Comparison of ENCODE assay signal across 1 cellular context in genomic region chr7:106736508-106737201, GRCh38.
A peak's percentile ranks its signal among the peaks of the same experiment; 100 is the strongest.
TF ChIP-seq lines count a peak whose summit lies in the region.

No MANE protein-coding gene starts in this region.

TF ChIP-seq in K562, 482 proteins besides CTCF, POLR2A, EP300 and RAD21 (continued from another document and continues in another):
- TF ChIP-seq, protein P1, sequence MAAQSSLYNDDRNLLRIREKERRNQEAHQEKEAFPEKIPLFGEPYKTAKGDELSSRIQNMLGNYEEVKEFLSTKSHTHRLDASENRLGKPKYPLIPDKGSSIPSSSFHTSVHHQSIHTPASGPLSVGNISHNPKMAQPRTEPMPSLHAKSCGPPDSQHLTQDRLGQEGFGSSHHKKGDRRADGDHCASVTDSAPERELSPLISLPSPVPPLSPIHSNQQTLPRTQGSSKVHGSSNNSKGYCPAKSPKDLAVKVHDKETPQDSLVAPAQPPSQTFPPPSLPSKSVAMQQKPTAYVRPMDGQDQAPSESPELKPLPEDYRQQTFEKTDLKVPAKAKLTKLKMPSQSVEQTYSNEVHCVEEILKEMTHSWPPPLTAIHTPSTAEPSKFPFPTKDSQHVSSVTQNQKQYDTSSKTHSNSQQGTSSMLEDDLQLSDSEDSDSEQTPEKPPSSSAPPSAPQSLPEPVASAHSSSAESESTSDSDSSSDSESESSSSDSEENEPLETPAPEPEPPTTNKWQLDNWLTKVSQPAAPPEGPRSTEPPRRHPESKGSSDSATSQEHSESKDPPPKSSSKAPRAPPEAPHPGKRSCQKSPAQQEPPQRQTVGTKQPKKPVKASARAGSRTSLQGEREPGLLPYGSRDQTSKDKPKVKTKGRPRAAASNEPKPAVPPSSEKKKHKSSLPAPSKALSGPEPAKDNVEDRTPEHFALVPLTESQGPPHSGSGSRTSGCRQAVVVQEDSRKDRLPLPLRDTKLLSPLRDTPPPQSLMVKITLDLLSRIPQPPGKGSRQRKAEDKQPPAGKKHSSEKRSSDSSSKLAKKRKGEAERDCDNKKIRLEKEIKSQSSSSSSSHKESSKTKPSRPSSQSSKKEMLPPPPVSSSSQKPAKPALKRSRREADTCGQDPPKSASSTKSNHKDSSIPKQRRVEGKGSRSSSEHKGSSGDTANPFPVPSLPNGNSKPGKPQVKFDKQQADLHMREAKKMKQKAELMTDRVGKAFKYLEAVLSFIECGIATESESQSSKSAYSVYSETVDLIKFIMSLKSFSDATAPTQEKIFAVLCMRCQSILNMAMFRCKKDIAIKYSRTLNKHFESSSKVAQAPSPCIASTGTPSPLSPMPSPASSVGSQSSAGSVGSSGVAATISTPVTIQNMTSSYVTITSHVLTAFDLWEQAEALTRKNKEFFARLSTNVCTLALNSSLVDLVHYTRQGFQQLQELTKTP (IDR thresholded peaks at IDR 0.05; ENCODE audit: low read depth in 1 of 2, partially characterized antibody in 2 of 2), result peak in 1 of 2 experiments; percentile 50
- TF ChIP-seq SOX6 (IDR thresholded peaks at IDR 0.05), result 0 out of 2 replicates have a peak, but pooled peaks have one; percentile 34
- TF ChIP-seq BRF2 (IDR thresholded peaks at IDR 0.05; ENCODE audit: borderline replicate concordance, insufficient read depth, insufficient read length), result no peak
- TF ChIP-seq NELFE (IDR thresholded peaks at IDR 0.05; ENCODE audit: insufficient read depth, insufficient read length), result no peak
- peak; percentile 62 for TF ChIP-seq FOSL1 (tag; conservative IDR thresholded peaks at IDR 0.05)
- TF ChIP-seq ELF2 (CRISPR knock-in tag; IDR thresholded peaks at IDR 0.05), result 0 out of 2 replicates have a peak, but pooled peaks have one; percentile 46
- TF ChIP-seq POLR2AphosphoS2 (IDR thresholded peaks at IDR 0.05; ENCODE audit: low read length), result no peak
- 0 out of 2 replicates have a peak, but pooled peaks have one; percentile 8 for TF ChIP-seq GATAD2A (IDR thresholded peaks at IDR 0.05)
- TF ChIP-seq, protein P2, sequence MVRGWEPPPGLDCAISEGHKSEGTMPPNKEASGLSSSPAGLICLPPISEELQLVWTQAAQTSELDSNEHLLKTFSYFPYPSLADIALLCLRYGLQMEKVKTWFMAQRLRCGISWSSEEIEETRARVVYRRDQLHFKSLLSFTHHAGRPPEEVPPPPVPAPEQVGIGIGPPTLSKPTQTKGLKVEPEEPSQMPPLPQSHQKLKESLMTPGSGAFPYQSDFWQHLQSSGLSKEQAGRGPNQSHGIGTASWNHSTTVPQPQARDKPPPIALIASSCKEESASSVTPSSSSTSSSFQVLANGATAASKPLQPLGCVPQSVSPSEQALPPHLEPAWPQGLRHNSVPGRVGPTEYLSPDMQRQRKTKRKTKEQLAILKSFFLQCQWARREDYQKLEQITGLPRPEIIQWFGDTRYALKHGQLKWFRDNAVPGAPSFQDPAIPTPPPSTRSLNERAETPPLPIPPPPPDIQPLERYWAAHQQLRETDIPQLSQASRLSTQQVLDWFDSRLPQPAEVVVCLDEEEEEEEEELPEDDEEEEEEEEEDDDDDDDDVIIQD (CRISPR knock-in tag; IDR thresholded peaks at IDR 0.05), result peak; percentile 32; the same call in 1 of the 2 replicates
- 0 out of 2 replicates have a peak, but pooled peaks have one; percentile 9 for TF ChIP-seq GABPB2 (CRISPR knock-in tag; conservative IDR thresholded peaks at IDR 0.05)
- no peak for TF ChIP-seq KHSRP (IDR thresholded peaks at IDR 0.05)
- TF ChIP-seq MYC (IDR thresholded peaks at IDR 0.05; ENCODE audit: low read depth, low read length), result 0 out of 2 replicates have a peak, but pooled peaks have one; percentile 26
- TF ChIP-seq MYC (CRISPR knock-in tag; IDR thresholded peaks at IDR 0.05; ENCODE audit: borderline replicate concordance, low read depth), result no peak
- TF ChIP-seq CXXC5 (CRISPR knock-in tag; IDR thresholded peaks at IDR 0.05), result peak; percentile 33; the same call in 1 of the 2 replicates
- no peak for TF ChIP-seq PBX2 (CRISPR knock-in tag; IDR thresholded peaks at IDR 0.05; ENCODE audit: low read depth)
- TF ChIP-seq PBX2 (tag; conservative IDR thresholded peaks at IDR 0.05; ENCODE audit: low read depth), result peak; percentile 88
- TF ChIP-seq CEBPG (CRISPR knock-in tag; IDR thresholded peaks at IDR 0.05), result no peak
- TF ChIP-seq CEBPG (tag; conservative IDR thresholded peaks at IDR 0.05 in 1 of 2, IDR thresholded peaks at IDR 0.05 in 1 of 2), result peak in 1 of 2 experiments; percentile 74; a peak in 3 of 4 replicates
- TF ChIP-seq ZNF263 (CRISPR knock-in tag; IDR thresholded peaks at IDR 0.05; ENCODE audit: borderline replicate concordance), result peak; percentile 47; the same call in 1 of the 2 replicates
- TF ChIP-seq, protein P3, sequence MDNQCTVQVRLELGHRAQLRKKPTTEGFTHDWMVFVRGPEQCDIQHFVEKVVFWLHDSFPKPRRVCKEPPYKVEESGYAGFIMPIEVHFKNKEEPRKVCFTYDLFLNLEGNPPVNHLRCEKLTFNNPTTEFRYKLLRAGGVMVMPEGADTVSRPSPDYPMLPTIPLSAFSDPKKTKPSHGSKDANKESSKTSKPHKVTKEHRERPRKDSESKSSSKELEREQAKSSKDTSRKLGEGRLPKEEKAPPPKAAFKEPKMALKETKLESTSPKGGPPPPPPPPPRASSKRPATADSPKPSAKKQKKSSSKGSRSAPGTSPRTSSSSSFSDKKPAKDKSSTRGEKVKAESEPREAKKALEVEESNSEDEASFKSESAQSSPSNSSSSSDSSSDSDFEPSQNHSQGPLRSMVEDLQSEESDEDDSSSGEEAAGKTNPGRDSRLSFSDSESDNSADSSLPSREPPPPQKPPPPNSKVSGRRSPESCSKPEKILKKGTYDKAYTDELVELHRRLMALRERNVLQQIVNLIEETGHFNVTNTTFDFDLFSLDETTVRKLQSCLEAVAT (IDR thresholded peaks at IDR 0.05), result 0 out of 4 replicates have a peak, but pooled peaks of 1 of the 2 experiments have one; percentile 7
- TF ChIP-seq STAT5A (IDR thresholded peaks at IDR 0.05; ENCODE audit: borderline replicate concordance, low read length), result no peak
- TF ChIP-seq DPF2 (IDR thresholded peaks at IDR 0.05), result no peak
- TF ChIP-seq PHB (CRISPR knock-in tag; IDR thresholded peaks at IDR 0.05), result no peak
- peak; percentile 24; the same call in 1 of the 2 replicates for TF ChIP-seq NBN (IDR thresholded peaks at IDR 0.05; ENCODE audit: low read depth)
- TF ChIP-seq TEAD1 (CRISPR knock-in tag; IDR thresholded peaks at IDR 0.05), result peak in 1 of 2 experiments; percentile 22; a peak in 1 of 4 replicates
- TF ChIP-seq SMC3 (conservative IDR thresholded peaks at IDR 0.05; ENCODE audit: insufficient read depth, low read depth, low read length), result peak; percentile 89
- TF ChIP-seq, protein P4, sequence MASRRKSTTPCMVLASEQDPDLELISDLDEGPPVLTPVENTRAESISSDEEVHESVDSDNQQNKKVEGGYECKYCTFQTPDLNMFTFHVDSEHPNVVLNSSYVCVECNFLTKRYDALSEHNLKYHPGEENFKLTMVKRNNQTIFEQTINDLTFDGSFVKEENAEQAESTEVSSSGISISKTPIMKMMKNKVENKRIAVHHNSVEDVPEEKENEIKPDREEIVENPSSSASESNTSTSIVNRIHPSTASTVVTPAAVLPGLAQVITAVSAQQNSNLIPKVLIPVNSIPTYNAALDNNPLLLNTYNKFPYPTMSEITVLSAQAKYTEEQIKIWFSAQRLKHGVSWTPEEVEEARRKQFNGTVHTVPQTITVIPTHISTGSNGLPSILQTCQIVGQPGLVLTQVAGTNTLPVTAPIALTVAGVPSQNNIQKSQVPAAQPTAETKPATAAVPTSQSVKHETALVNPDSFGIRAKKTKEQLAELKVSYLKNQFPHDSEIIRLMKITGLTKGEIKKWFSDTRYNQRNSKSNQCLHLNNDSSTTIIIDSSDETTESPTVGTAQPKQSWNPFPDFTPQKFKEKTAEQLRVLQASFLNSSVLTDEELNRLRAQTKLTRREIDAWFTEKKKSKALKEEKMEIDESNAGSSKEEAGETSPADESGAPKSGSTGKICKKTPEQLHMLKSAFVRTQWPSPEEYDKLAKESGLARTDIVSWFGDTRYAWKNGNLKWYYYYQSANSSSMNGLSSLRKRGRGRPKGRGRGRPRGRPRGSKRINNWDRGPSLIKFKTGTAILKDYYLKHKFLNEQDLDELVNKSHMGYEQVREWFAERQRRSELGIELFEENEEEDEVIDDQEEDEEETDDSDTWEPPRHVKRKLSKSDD (conservative IDR thresholded peaks at IDR 0.05; ENCODE audit: low read length), result 0 out of 2 replicates have a peak, but pooled peaks have one; percentile 31
- TF ChIP-seq RNF2 (IDR thresholded peaks at IDR 0.05), result 0 out of 2 replicates have a peak, but pooled peaks have one; percentile 44
- TF ChIP-seq ZNF24 (IDR thresholded peaks at IDR 0.05), result peak; percentile 44; the same call in 1 of the 2 replicates
- peak in 1 of 2 experiments; percentile 21; a peak in 1 of 4 replicates for TF ChIP-seq TBL1XR1 (IDR thresholded peaks at IDR 0.05; ENCODE audit: low read length in 2 of 2)
- peak; percentile 74 for TF ChIP-seq TEAD4 (IDR thresholded peaks at IDR 0.05; ENCODE audit: low read length)
- no peak for TF ChIP-seq TEAD4 (CRISPR knock-in tag; IDR thresholded peaks at IDR 0.05; ENCODE audit: borderline replicate concordance)
- peak; percentile 46; the same call in 1 of the 2 replicates for TF ChIP-seq HMBOX1 (IDR thresholded peaks at IDR 0.05)
- 0 out of 2 replicates have a peak, but pooled peaks have one; percentile 24 for TF ChIP-seq SMARCA4 (IDR thresholded peaks at IDR 0.05)
- peak; percentile 82; the same call in 1 of the 2 replicates for TF ChIP-seq CTBP1 (IDR thresholded peaks at IDR 0.05; ENCODE audit: borderline replicate concordance)
- TF ChIP-seq NCOA2 (IDR thresholded peaks at IDR 0.05; ENCODE audit: partially characterized antibody in 2 of 2), result no peak
- TF ChIP-seq, protein P5, sequence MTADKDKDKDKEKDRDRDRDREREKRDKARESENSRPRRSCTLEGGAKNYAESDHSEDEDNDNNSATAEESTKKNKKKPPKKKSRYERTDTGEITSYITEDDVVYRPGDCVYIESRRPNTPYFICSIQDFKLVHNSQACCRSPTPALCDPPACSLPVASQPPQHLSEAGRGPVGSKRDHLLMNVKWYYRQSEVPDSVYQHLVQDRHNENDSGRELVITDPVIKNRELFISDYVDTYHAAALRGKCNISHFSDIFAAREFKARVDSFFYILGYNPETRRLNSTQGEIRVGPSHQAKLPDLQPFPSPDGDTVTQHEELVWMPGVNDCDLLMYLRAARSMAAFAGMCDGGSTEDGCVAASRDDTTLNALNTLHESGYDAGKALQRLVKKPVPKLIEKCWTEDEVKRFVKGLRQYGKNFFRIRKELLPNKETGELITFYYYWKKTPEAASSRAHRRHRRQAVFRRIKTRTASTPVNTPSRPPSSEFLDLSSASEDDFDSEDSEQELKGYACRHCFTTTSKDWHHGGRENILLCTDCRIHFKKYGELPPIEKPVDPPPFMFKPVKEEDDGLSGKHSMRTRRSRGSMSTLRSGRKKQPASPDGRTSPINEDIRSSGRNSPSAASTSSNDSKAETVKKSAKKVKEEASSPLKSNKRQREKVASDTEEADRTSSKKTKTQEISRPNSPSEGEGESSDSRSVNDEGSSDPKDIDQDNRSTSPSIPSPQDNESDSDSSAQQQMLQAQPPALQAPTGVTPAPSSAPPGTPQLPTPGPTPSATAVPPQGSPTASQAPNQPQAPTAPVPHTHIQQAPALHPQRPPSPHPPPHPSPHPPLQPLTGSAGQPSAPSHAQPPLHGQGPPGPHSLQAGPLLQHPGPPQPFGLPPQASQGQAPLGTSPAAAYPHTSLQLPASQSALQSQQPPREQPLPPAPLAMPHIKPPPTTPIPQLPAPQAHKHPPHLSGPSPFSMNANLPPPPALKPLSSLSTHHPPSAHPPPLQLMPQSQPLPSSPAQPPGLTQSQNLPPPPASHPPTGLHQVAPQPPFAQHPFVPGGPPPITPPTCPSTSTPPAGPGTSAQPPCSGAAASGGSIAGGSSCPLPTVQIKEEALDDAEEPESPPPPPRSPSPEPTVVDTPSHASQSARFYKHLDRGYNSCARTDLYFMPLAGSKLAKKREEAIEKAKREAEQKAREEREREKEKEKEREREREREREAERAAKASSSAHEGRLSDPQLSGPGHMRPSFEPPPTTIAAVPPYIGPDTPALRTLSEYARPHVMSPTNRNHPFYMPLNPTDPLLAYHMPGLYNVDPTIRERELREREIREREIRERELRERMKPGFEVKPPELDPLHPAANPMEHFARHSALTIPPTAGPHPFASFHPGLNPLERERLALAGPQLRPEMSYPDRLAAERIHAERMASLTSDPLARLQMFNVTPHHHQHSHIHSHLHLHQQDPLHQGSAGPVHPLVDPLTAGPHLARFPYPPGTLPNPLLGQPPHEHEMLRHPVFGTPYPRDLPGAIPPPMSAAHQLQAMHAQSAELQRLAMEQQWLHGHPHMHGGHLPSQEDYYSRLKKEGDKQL (CRISPR knock-in tag; IDR thresholded peaks at IDR 0.05; ENCODE audit: borderline replicate concordance), result no peak
